8 cellular contexts compared by ENCODE assay signal in genomic region chr19:46428278-46429141, GRCh38. TPM values are rescaled to one million over a fixed set of nuclear protein-coding genes. Genes with fewer than 3 reads are reported as not detected.
A peak's percentile ranks its signal among the peaks of the same experiment; 100 is the strongest.
DNase-seq lines count a peak whose midpoint lies in the region; ATAC-seq, FAIRE-seq and TF ChIP-seq lines count a peak whose summit lies in the region.

Gene PNMA8C (minus strand): TSS chr19:46428936. CDS start chr19:46428359, 577 bp downstream.

- H3K9me3 Mint-ChIP-seq in activated naive CD4-positive, alpha-beta T cell treated with anti-CD3 and anti-CD28 coated beads, Interleukin-2, amount 50 U/mL, for 72 hours: no peaks in the 10 kb centered on the region

- H3K36me3 ChIP-seq in Peyer's patch (no peaks in the 10 kb centered on the region), pancreas (no peaks in the 10 kb centered on the region)

- FAIRE-seq in GM19239 (lab: Jason Lieb, UNC) (peak; percentile 40), pancreas (lab: Jason Lieb, UNC) (no peak)

- TF ChIP-seq CTCF in Peyer's patch (IDR thresholded peaks at IDR 0.05) (no peak), pancreas (IDR thresholded peaks at IDR 0.05) (no peak)

- peak within 1 kb of the TSS in 1 of 2 donors; percentile 91 for H3K27ac Mint-ChIP-seq in activated naive CD4-positive, alpha-beta T cell treated with anti-CD3 and anti-CD28 coated beads, Interleukin-2, amount 50 U/mL, for 72 hours

- TF ChIP-seq POLR2A in Peyer's patch (IDR thresholded peaks at IDR 0.05): no peak

- 30 to 36% methylated on average over 50 of the region's 50 CpGs for WGBS in pancreas, 2 donors

- intact Hi-C loops in cardiac septum (cut with DNase I): no loop called here
- intact Hi-C loops in pancreas (cut with DNase I): no loop called here

- H3K4me3 ChIP-seq in Peyer's patch: peak within 1 kb of the TSS in 3 of 4 donors; percentile 6 to 34 (median 20)
- no peak within 1 kb of the TSS for H3K4me3 ChIP-seq in pancreas

- H3K36me3 Mint-ChIP-seq in activated naive CD4-positive, alpha-beta T cell treated with anti-CD3 and anti-CD28 coated beads, Interleukin-2, amount 50 U/mL, for 72 hours: no peaks in the 10 kb centered on the region

- H3K9me3 ChIP-seq in Peyer's patch: no peaks in the 10 kb centered on the region
- H3K9me3 ChIP-seq in pancreas: no peaks in the 10 kb centered on the region

- DNase-seq in GM19239 (ENCODE audit: insufficient read length, low spot score): no peak
- peak in 2 of 3 donors; percentile 41 to 74 for DNase-seq in Peyer's patch
- peak; percentile 45 to 65 for DNase-seq in activated naive CD4-positive, alpha-beta T cell treated with anti-CD3 and anti-CD28 coated beads, Interleukin-2, amount 50 U/mL, for 72 hours (ENCODE audit: low spot score in 2 of 2)
- DNase-seq in cardiac septum (ENCODE audit: low spot score): peak; percentile 88
- DNase-seq in pancreas: peak in 4 of 6 donors; percentile 42 to 85 (median 70)
- no peak for DNase-seq in SIG-M5 treated with dmso at 0.1 percent for 504 hours (lab: John Stamatoyannopoulos, UW; ENCODE audit: unreplicated experiment)

- H3K27me3 ChIP-seq in Peyer's patch: no peaks in the 10 kb centered on the region
- no peaks in the 10 kb centered on the region for H3K27me3 ChIP-seq in pancreas

- ATAC-seq in activated naive CD4-positive, alpha-beta T cell treated with anti-CD3 and anti-CD28 coated beads, Interleukin-2, amount 50 U/mL, for 72 hours: peak; percentile 39 to 54
- ATAC-seq in pancreas (peak in 2 of 4 donors; percentile 37 to 51), GM21423 (IDR thresholded peaks at IDR 0.05; ENCODE audit: unreplicated experiment) (no peak), HG02623 (IDR thresholded peaks at IDR 0.05; ENCODE audit: unreplicated experiment) (no peak)

- H3K4me1 ChIP-seq in Peyer's patch: peaks cover 0 to 9% (median 6%) of the 10 kb centered on the region in 4 donors
- H3K4me1 ChIP-seq in pancreas: peaks cover 0 to 7% (median 3%) of the 10 kb centered on the region in 3 donors

- no peak within 1 kb of the TSS for H3K27ac ChIP-seq in Peyer's patch
- H3K27ac ChIP-seq in pancreas: no peak within 1 kb of the TSS

RNA-seq across cellular contexts. Expression of gene PNMA8C, which starts in this region (rescaled TPM):
- total RNA-seq in Peyer's patch (not detected), cardiac septum (0.16 TPM), pancreas (under 1 TPM in 4 of 6 donors, not detected in 2; 0.08 to 0.28 (median 0.12) TPM)
- total RNA-seq in activated naive CD4-positive, alpha-beta T cell treated with anti-CD3 and anti-CD28 coated beads, Interleukin-2, amount 50 U/mL, for 72 hours: not detected
- under 1 TPM; 0.15 to 0.61 TPM for polyA plus RNA-seq in pancreas

Comparison
In these comparisons a context has a peak if more than half of its experiments do, and no peak if none do; other contexts are left out.
1. Peak in DNase-seq and H3K4me3 ChIP-seq in Peyer's patch; RNA of the gene not detected or under 1 TPM.
2. Peak in DNase-seq and ATAC-seq in activated naive CD4-positive, alpha-beta T cell treated with anti-CD3 and anti-CD28 coated beads, Interleukin-2, amount 50 U/mL, for 72 hours; RNA of the gene not detected or under 1 TPM.
3. Peak in DNase-seq in cardiac septum; RNA of the gene not detected or under 1 TPM.
4. Peak in DNase-seq in pancreas; RNA of the gene not detected or under 1 TPM.